ENCODE assay signal across 16 cellular contexts in the genomic region with DNA sequence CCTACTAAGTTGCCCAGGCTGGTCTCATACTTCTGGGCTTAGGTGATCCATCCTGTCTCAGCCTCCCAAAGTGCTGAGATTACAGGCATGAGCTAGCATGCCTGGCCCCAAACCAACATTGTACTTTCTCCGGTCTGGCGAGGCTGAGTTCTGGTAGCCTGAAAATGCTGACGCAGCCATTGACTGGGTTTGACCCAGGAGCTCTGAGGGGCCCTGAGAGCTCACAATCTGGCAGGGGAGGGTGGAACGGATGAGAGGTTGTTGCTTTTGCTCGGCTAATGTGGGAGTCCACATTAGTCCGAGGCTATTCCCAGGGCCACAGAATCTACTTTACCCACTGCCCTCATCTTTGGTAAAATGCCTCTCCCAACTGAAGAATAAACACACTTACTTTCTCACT.
"Had no signal": no experiment of that assay in that cellular context is flagged by ENCODE, and none has a peak within 500 bp of the region (broad histone marks: within the 10 kb centered on the region; RNA-seq: fewer than 3 reads in every experiment).

No MANE protein-coding gene starts in this region.

- FAIRE-seq: endothelial cell of umbilical vein had no signal

- ATAC-seq: natural killer cell treated with Interleukin-12 subunit alpha and Interleukin-12 subunit beta and Interleukin-15 and Interleukin-18, amount 100 ng/mL, for 72 hours; stimulated activated naive B cell treated with anti-CD40 and anti-IgM and Interleukin-4, amounts not matched to agents 10 μg/mL and 1 μg/mL and 100 μg/mL, for 72 hours had no signal

- H3K4me1 ChIP-seq: esophagus squamous epithelium had no signal

- DNase-seq: activated B cell treated with CpG ODN at 0.5 μM for 24 hours; activated CD4-positive, alpha-beta T cell treated with anti-CD3 and anti-CD28 coated beads, Interleukin-2, amount 10 ng/mL, durations not matched to agents 24 days and 14 days; activated CD8-positive, alpha-beta memory T cell treated with anti-CD3 and anti-CD28 coated beads for 24 hours; anterior cingulate cortex; effector CD8-positive, alpha-beta T cell; esophagus squamous epithelium; foreskin melanocyte; mesendoderm; posterior cingulate gyrus; retina; stimulated activated CD4-positive, alpha-beta T cell treated with anti-CD3 and anti-CD28 coated beads, Interleukin-2, amount 100 ng/mL, for 48 hours; stimulated activated naive B cell treated with anti-CD40 and anti-IgM and Interleukin-4, amounts not matched to agents 10 μg/mL and 1 μg/mL and 100 μg/mL, for 72 hours; T-helper 2 cell; trophoblast cell had no signal

- H3K36me3 ChIP-seq: esophagus squamous epithelium had no signal

- H3K9me3 ChIP-seq: esophagus squamous epithelium had no signal

- H3K27ac ChIP-seq: esophagus squamous epithelium had no signal

- H3K4me3 ChIP-seq: esophagus squamous epithelium had no signal
